Comparison of ENCODE assay signal across 13 cellular contexts in genomic region chr1:232962761-232963357, GRCh38. TPM values are rescaled to one million over a fixed set of nuclear protein-coding genes. Genes with fewer than 3 reads are reported as not detected.
DNase-seq lines count a peak whose midpoint lies in the region; ATAC-seq and TF ChIP-seq lines count a peak whose summit lies in the region.
"Had no signal": no experiment of that assay in that cellular context is flagged by ENCODE, and none has a peak within 500 bp of the region (broad histone marks: within the 10 kb centered on the region; RNA-seq: fewer than 3 reads in every experiment).

No MANE protein-coding gene starts in this region.

- H3K36me3 ChIP-seq in SK-N-SH (replicated peaks in 1 of 2; ENCODE audit: control insufficient read depth in 1 of 2, insufficient read depth in 2 of 2, low read length in 1 of 2) (peaks cover 17 to 57% of the 10 kb centered on the region in 2 experiments), mesodermal cell (ENCODE audit: control insufficient read depth, insufficient read depth, low read length) (peaks cover 43% of the 10 kb centered on the region), upper lobe of left lung (peaks cover 0 to 19% (median 9%) of the 10 kb centered on the region in 4 donors), ovary (no peaks in the 10 kb centered on the region)

- TF ChIP-seq POLR2A in upper lobe of left lung (IDR thresholded peaks at IDR 0.05) (no peak), ovary (IDR thresholded peaks at IDR 0.05) (no peak)

- H3K9ac ChIP-seq in SK-N-SH, result no peak overlapping the region

- H3K27ac ChIP-seq in SK-N-SH (ENCODE audit: low read depth in 2 of 2, low read length in 1 of 2) (no peak overlapping the region), mesodermal cell (ENCODE audit: low read depth, low read length, severe bottlenecking) (peak overlapping the region; percentile 10), upper lobe of left lung (peak overlapping the region; percentile 55 to 68 (median 59)), ovary (peak overlapping the region in 1 of 2 donors; percentile 42)
- H3K27ac ChIP-seq: SK-N-MC had no signal

- no peaks in the 10 kb centered on the region for H4K20me1 ChIP-seq in SK-N-SH (ENCODE audit: insufficient read depth)

- WGBS in SK-N-SH (ENCODE audit: low lambda C conversion rate), result 88% methylated on average over 3 of the region's 3 CpGs
- 90 to 100% methylated on average over 2 to 3 of the region's 3 CpGs for WGBS in mesodermal cell (ENCODE audit: insufficient coverage in 2 of 2), 2 experiments
- whole genome bisulfite sequencing in upper lobe of left lung, 2 donors, result 45 to 53% methylated on average over 3 of the region's 3 CpGs
- 24 to 32% (median 27%) methylated on average over 3 of the region's 3 CpGs for WGBS in ovary, 3 donors

- TF ChIP-seq CTCF in SK-N-SH (IDR thresholded peaks at IDR 0.05), result no peak
- no peak for TF ChIP-seq CTCF in upper lobe of left lung (IDR thresholded peaks at IDR 0.05)
- TF ChIP-seq CTCF in ovary (IDR thresholded peaks at IDR 0.05), result no peak

- no peaks in the 10 kb centered on the region for H3K79me2 ChIP-seq in SK-N-SH (ENCODE audit: insufficient read depth)

- DNase-seq in SK-N-SH, result no peak
- no peak for DNase-seq in upper lobe of left lung
- no peak for DNase-seq in NCI-H1105 (lab: John Stamatoyannopoulos, UW)
- no peak for DNase-seq in cerebellum (ENCODE audit: low spot score)
- no peak for DNase-seq in ovary
- DNase-seq: activated B cell treated with CpG ODN at 0.5 μM for 24 hours; activated CD8-positive, alpha-beta memory T cell treated with anti-CD3 and anti-CD28 coated beads, Interleukin-2, amount 50 U/mL, for 4 hours; COR-L47; NCI-H2107; substantia nigra had no signal

- H3K4me3 Mint-ChIP-seq in dendritic cell treated with granulocyte-macrophage colony-stimulating factor and Interleukin-4, amounts not matched to agents 40 ng/mL and 50 ng/mL, for 4 days, result no peak overlapping the region
- H3K4me3 Mint-ChIP-seq: activated B cell treated with CpG ODN at 0.5 μM for 24 hours had no signal

- H3K4me2 ChIP-seq in SK-N-SH, result 0 out of 2 replicates have a peak overlapping the region, but pooled peaks have one; percentile 9

- POLR2A ChIA-PET in SK-N-SH (lab: Yijun Ruan, JAX), result no interaction called here

- no peak for TF ChIP-seq RAD21 in SK-N-SH (IDR thresholded peaks at IDR 0.05; ENCODE audit: low read length)

- no peaks in the 10 kb centered on the region for H3K9me3 ChIP-seq in SK-N-SH
- H3K9me3 ChIP-seq in mesodermal cell (ENCODE audit: control insufficient read depth, low read length), result peaks cover 8% of the 10 kb centered on the region
- H3K9me3 ChIP-seq in upper lobe of left lung, result peaks cover 0 to 8% (median 0%) of the 10 kb centered on the region in 4 donors
- H3K9me3 ChIP-seq in ovary, result peaks cover 0 to 7% of the 10 kb centered on the region in 2 donors

- no peak overlapping the region for H3K4me3 ChIP-seq in SK-N-SH (ENCODE audit: low read depth in 2 of 2, low read length in 1 of 2)
- no peak overlapping the region for H3K4me3 ChIP-seq in mesodermal cell (ENCODE audit: extremely low read depth, insufficient read depth, low read length, poor library complexity, severe bottlenecking)
- peak overlapping the region in 1 of 4 donors; percentile 8 for H3K4me3 ChIP-seq in upper lobe of left lung
- H3K4me3 ChIP-seq in ovary, result no peak overlapping the region
- H3K4me3 ChIP-seq: SK-N-MC had no signal

- peaks cover 3% of the 10 kb centered on the region for H3F3A ChIP-seq in SK-N-SH (replicated peaks; ENCODE audit: insufficient read depth)

- CTCF ChIA-PET in SK-N-SH (lab: Yijun Ruan, JAX), result interaction anchor here (1.2 kb wide), 1 partner anchor 10 kb away, joined by 9 read pairs; no protein-coding TSS in a partner anchor

- H3K36me3 Mint-ChIP-seq in dendritic cell treated with granulocyte-macrophage colony-stimulating factor and Interleukin-4, amounts not matched to agents 40 ng/mL and 50 ng/mL, for 4 days (ENCODE audit: low read depth), result peaks cover 40% of the 10 kb centered on the region

- TF ChIP-seq EP300 in SK-N-SH (IDR thresholded peaks at IDR 0.05; ENCODE audit: borderline replicate concordance in 1 of 2, low read depth in 1 of 2, low read length in 1 of 2) (no peak), upper lobe of left lung (IDR thresholded peaks at IDR 0.05) (no peak), ovary (IDR thresholded peaks at IDR 0.05) (no peak)

- no peak overlapping the region for H2AFZ ChIP-seq in SK-N-SH (ENCODE audit: low read depth)

- H3K27ac Mint-ChIP-seq in dendritic cell treated with granulocyte-macrophage colony-stimulating factor and Interleukin-4, amounts not matched to agents 40 ng/mL and 50 ng/mL, for 4 days, result peak overlapping the region; percentile 35
- H3K27ac Mint-ChIP-seq: activated B cell treated with CpG ODN at 0.5 μM for 24 hours had no signal

- H3K27me3 Mint-ChIP-seq in dendritic cell treated with granulocyte-macrophage colony-stimulating factor and Interleukin-4, amounts not matched to agents 40 ng/mL and 50 ng/mL, for 4 days, result no peaks in the 10 kb centered on the region
- H3K27me3 Mint-ChIP-seq: activated B cell treated with CpG ODN at 0.5 μM for 24 hours had no signal

- no peaks in the 10 kb centered on the region for H3K9me2 ChIP-seq in SK-N-SH

- peaks cover 0 to 3% of the 10 kb centered on the region in 2 experiments; a peak in 2 of 4 replicates for H3K4me1 ChIP-seq in SK-N-SH (ENCODE audit: control insufficient read depth in 1 of 2, insufficient read depth in 2 of 2, low read depth in 1 of 2, low read length in 1 of 2)
- peaks cover 14% of the 10 kb centered on the region for H3K4me1 ChIP-seq in mesodermal cell (ENCODE audit: control insufficient read depth, insufficient read depth, low read length, poor library complexity, severe bottlenecking)
- H3K4me1 ChIP-seq in upper lobe of left lung, result peaks cover 14 to 24% (median 21%) of the 10 kb centered on the region in 4 donors
- no peaks in the 10 kb centered on the region for H3K4me1 ChIP-seq in ovary (ENCODE audit: insufficient read depth)

- intact Hi-C loops in dendritic cell treated with granulocyte-macrophage colony-stimulating factor and Interleukin-4, amounts not matched to agents 40 ng/mL and 50 ng/mL, for 4 days (cut with micrococcal nuclease), result no loop called here
- intact Hi-C loops in ovary (cut with DNase I), result loop anchor here in 1 of 4 donors (1.0 kb wide), 1 partner anchor 25 kb away; no protein-coding TSS in a partner anchor

- no peaks in the 10 kb centered on the region for H3K27me3 ChIP-seq in SK-N-SH (ENCODE audit: insufficient read depth)
- H3K27me3 ChIP-seq in upper lobe of left lung, result no peaks in the 10 kb centered on the region
- no peaks in the 10 kb centered on the region for H3K27me3 ChIP-seq in ovary

- H3K9me3 Mint-ChIP-seq in dendritic cell treated with granulocyte-macrophage colony-stimulating factor and Interleukin-4, amounts not matched to agents 40 ng/mL and 50 ng/mL, for 4 days, result peaks cover 15% of the 10 kb centered on the region

- H3K4me1 Mint-ChIP-seq in dendritic cell treated with granulocyte-macrophage colony-stimulating factor and Interleukin-4, amounts not matched to agents 40 ng/mL and 50 ng/mL, for 4 days (ENCODE audit: low read depth), result peaks cover 19% of the 10 kb centered on the region

- peak in 1 of 2 donors; percentile 42 for ATAC-seq in upper lobe of left lung (ENCODE audit: low FRiP score in 2 of 2)

TF ChIP-seq in SK-N-SH, 30 proteins besides CTCF, POLR2A, EP300 and RAD21 (continues in another document):
- no peak for TF ChIP-seq SIN3A (IDR thresholded peaks at IDR 0.05; ENCODE audit: borderline replicate concordance, low read depth, low read length)
- TF ChIP-seq REST (IDR thresholded peaks at IDR 0.05; ENCODE audit: low read depth, low read length), result no peak
- TF ChIP-seq NFIC (IDR thresholded peaks at IDR 0.05; ENCODE audit: borderline replicate concordance), result no peak
- TF ChIP-seq TAF1 (IDR thresholded peaks at IDR 0.05; ENCODE audit: borderline replicate concordance, low read depth, low read length), result no peak
- TF ChIP-seq PBX3 (IDR thresholded peaks at IDR 0.05), result no peak
- TF ChIP-seq RCOR1 (IDR thresholded peaks at IDR 0.05; ENCODE audit: low read length), result no peak

RNA-seq across cellular contexts. Expression of gene NTPCR, which starts 12.4 kb away (rescaled TPM):
- 20.8 and 20.9 TPM in 2 replicates for polyA plus RNA-seq in SK-N-SH (2012; rRNA removed)
- polyA plus RNA-seq in SK-N-SH (2012; cell fraction: cytosol; rRNA removed), result 23.5 and 25.1 TPM in 2 replicates
- polyA plus RNA-seq in SK-N-SH (2012; cell fraction: nucleus; rRNA removed), result 15.5 and 17.7 TPM in 2 replicates
- 97.7 TPM for polyA plus RNA-seq in mesodermal cell (2013, experiment 1 of 2)
- 101 TPM for polyA plus RNA-seq in mesodermal cell (2013, experiment 2 of 2)
- 10 to 100 TPM; 15.2 to 35.5 (median 21.2) TPM for total RNA-seq in upper lobe of left lung
- 18.1 TPM for total RNA-seq in cerebellum
- 10 to 100 TPM; 17.5 to 45.2 (median 37.0) TPM for total RNA-seq in ovary
- 10 to 100 TPM; 37.6 to 46.5 TPM for polyA plus RNA-seq in ovary

Comparison
In these comparisons a context has a peak if more than half of its experiments do, and no peak if none do; other contexts are left out.
1. H3K27ac ChIP-seq: peak in mesodermal cell (single experiment) and upper lobe of left lung (4 of 4); none in SK-N-SH (0 of 2).